In the genomic region with DNA sequence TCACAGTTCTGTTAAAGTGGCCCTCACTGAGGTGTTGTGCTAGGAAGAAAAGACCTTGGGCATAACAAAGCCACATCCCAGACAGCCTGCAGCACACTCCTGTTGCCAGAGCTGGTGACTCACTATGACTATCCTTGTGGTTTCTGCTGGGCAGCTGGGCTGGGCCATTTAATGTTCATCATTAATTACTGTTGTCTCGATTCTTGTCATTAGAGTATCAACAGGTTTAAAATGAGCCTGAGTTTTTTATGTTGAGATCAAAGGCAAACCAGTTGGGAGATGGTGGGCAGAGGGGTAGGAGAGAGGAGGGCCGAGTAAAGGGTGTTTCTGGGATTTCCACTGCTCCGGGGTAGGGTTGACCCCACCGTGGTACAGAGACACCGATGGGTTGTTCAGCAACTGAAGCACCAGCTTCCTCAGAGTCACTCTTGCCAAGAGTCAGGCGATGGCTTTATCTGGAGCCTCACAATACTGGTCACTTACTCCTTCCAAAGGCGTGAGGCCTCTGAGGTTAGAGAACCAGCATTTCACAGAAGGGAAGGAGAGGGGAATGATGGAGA, we compare ENCODE assay signal across 12 cellular contexts.
DNase-seq lines count a peak whose midpoint lies in the region; FAIRE-seq and TF ChIP-seq lines count a peak whose summit lies in the region.
"Had no signal": no experiment of that assay in that cellular context is flagged by ENCODE, and none has a peak within 500 bp of the region (broad histone marks: within the 10 kb centered on the region; RNA-seq: fewer than 3 reads in every experiment).

No MANE protein-coding gene starts in this region.

- peak overlapping the region; percentile 57 for H2AK5ac ChIP-seq in H1 (ENCODE audit: low read depth, low read length)
- H2AK5ac ChIP-seq in mesendoderm (ENCODE audit: low read length): peak overlapping the region; percentile 100

- H3K4me3 ChIP-seq in H1 (ENCODE audit: extremely low read depth in 1 of 4, insufficient read depth in 2 of 4, low read depth in 3 of 4, low read length in 4 of 4) (no peak overlapping the region), mesendoderm (ENCODE audit: low read length) (no peak overlapping the region), Peyer's patch (no peak overlapping the region)

- no peak for TF ChIP-seq RAD21 in H1 (IDR thresholded peaks at IDR 0.05 in 1 of 2, conservative IDR thresholded peaks at IDR 0.05 in 1 of 2; ENCODE audit: low read depth in 2 of 2, low read length in 2 of 2)

- TF ChIP-seq CTCF in H1 (IDR thresholded peaks at IDR 0.05; ENCODE audit: control extremely low read depth in 1 of 3, insufficient read depth in 1 of 3, low read depth in 1 of 3, low read length in 3 of 3) (no peak), Peyer's patch (IDR thresholded peaks at IDR 0.05) (no peak)

- H2BK12ac ChIP-seq in H1 (ENCODE audit: low read depth, low read length): peak overlapping the region; percentile 88

- TF ChIP-seq EP300 in H1 (IDR thresholded peaks at IDR 0.05; ENCODE audit: borderline replicate concordance in 1 of 2, low read depth in 2 of 2, low read length in 2 of 2): no peak

- H3K23ac ChIP-seq in H1 (ENCODE audit: insufficient read length) (no peak overlapping the region), mesendoderm (ENCODE audit: low read length) (peak overlapping the region; percentile 92)

- 81% methylated on average over 7 of the region's 7 CpGs; no CpG with 5 or more reads in 1 of the 2 experiments for WGBS in H1 (ENCODE audit: extremely low coverage in 1 of 2, insufficient coverage in 1 of 2, insufficient read length in 1 of 2, insufficient replicate concordance in 2 of 2, low coverage in 1 of 2, low lambda C conversion rate in 2 of 2, missing lambda C conversion rate in 1 of 2), 2 experiments
- WGBS in mesendoderm (ENCODE audit: extremely low coverage, insufficient coverage, low lambda C conversion rate): no CpG with 5 or more reads among the region's 7 CpGs

- H2BK15ac ChIP-seq in H1 (ENCODE audit: low read length): no peak overlapping the region
- H2BK15ac ChIP-seq in mesendoderm (replicated peaks; ENCODE audit: low read depth): no peak overlapping the region

- peak overlapping the region; percentile 98 for H3K18ac ChIP-seq in H1 (ENCODE audit: extremely low read depth, low read length)
- peak overlapping the region; percentile 88 for H3K18ac ChIP-seq in mesendoderm (ENCODE audit: low read length)

- H3K4me1 ChIP-seq in H1 (replicated peaks in 1 of 4; ENCODE audit: control insufficient read depth in 3 of 4, insufficient read depth in 4 of 4, low read length in 3 of 4): peaks cover 4 to 15% (median 11%) of the 10 kb centered on the region in 4 experiments; a peak in 5 of 7 replicates
- peaks cover 15% of the 10 kb centered on the region for H3K4me1 ChIP-seq in mesendoderm (ENCODE audit: control insufficient read depth, low read depth, low read length)
- H3K4me1 ChIP-seq in Peyer's patch: no peaks in the 10 kb centered on the region

- H3K27me3 ChIP-seq in H1 (replicated peaks in 1 of 4; ENCODE audit: control insufficient read depth in 3 of 4, extremely low read depth in 1 of 4, insufficient read depth in 3 of 4, low read length in 3 of 4) (peaks cover 0 to 1% (median 0%) of the 10 kb centered on the region in 4 experiments; a peak in 1 of 7 replicates), mesendoderm (ENCODE audit: insufficient read depth, low read length, poor library complexity) (no peaks in the 10 kb centered on the region), Peyer's patch (no peaks in the 10 kb centered on the region)

- POLR2A ChIA-PET in H1 (lab: Charles Lee; ENCODE audit: partially characterized antibody): interaction anchor here (0.5 to 4.2 kb wide), 4 partner anchors 17 to 155 kb away, joined by 3 to 20 read pairs (median 3); no protein-coding TSS in a partner anchor

- H3K9me3 ChIP-seq in H1 (ENCODE audit: insufficient read depth in 2 of 2, low read depth in 1 of 2, low read length in 1 of 2) (peaks cover 9 to 11% of the 10 kb centered on the region in 2 experiments), Peyer's patch (no peaks in the 10 kb centered on the region)

- intact Hi-C loops in cardiac septum (cut with DNase I): no loop called here

- H3K23me2 ChIP-seq in H1 (ENCODE audit: low read depth, low read length): no peaks in the 10 kb centered on the region

- H3K36me3 ChIP-seq in H1 (ENCODE audit: control insufficient read depth in 2 of 4, insufficient read depth in 4 of 4, low read length in 3 of 4) (no peaks in the 10 kb centered on the region), mesendoderm (ENCODE audit: control insufficient read depth, insufficient read depth, low read length) (no peaks in the 10 kb centered on the region), Peyer's patch (no peaks in the 10 kb centered on the region)

- H4K8ac ChIP-seq in H1 (ENCODE audit: extremely low read depth, insufficient read depth, low read length) (no peak overlapping the region), mesendoderm (ENCODE audit: low read depth, low read length) (no peak overlapping the region)

- DNase-seq in EH (ENCODE audit: low read depth) (peak; percentile 91), NCI-H460 (ENCODE audit: extremely low read depth, low read depth) (peak; percentile 12), H1 (ENCODE audit: low read depth in 1 of 2, low spot score in 2 of 2) (no peak), mesendoderm (peak; percentile 91), Peyer's patch (no peak), NCI-H146 (lab: John Stamatoyannopoulos, UW) (no peak), cardiac septum (ENCODE audit: low spot score) (no peak), NCI-H1092 treated with DMSO at 0.1 percent for 48 hours (lab: John Stamatoyannopoulos, UW) (no peak)
- DNase-seq: activated CD4-positive, alpha-beta T cell treated with anti-CD3 and anti-CD28 coated beads, Interleukin-2, amount 50 U/mL, for 1 hour; activated naive CD8-positive, alpha-beta T cell treated with anti-CD3 and anti-CD28 coated beads for 36 hours; glutamatergic neuron; Kasumi-1 had no signal

- peak overlapping the region; percentile 17 for H4K5ac ChIP-seq in H1 (ENCODE audit: insufficient read length, low read depth, low read length)
- peak overlapping the region; percentile 89 for H4K5ac ChIP-seq in mesendoderm (ENCODE audit: low read length)

- H3K9ac ChIP-seq in H1 (replicated peaks in 1 of 4; ENCODE audit: extremely low read depth in 1 of 4, low read depth in 3 of 4, low read length in 3 of 4) (no peak overlapping the region; a peak in 1 of 7 replicates), mesendoderm (ENCODE audit: low read length) (peak overlapping the region; percentile 28)

- no peaks in the 10 kb centered on the region for H3K79me1 ChIP-seq in H1 (ENCODE audit: low read depth, low read length)
- no peaks in the 10 kb centered on the region for H3K79me1 ChIP-seq in mesendoderm (ENCODE audit: low read length)

- TF ChIP-seq POLR2A in H1 (IDR thresholded peaks at IDR 0.05; ENCODE audit: control extremely low read depth in 1 of 2, low read depth in 2 of 2, low read length in 2 of 2): no peak
- no peak for TF ChIP-seq POLR2A in Peyer's patch (IDR thresholded peaks at IDR 0.05)

- H4K91ac ChIP-seq in H1 (replicated peaks; ENCODE audit: insufficient read length, low read length): peak overlapping the region; percentile 40

- H3K4me2 ChIP-seq in H1 (ENCODE audit: insufficient read depth in 1 of 2, low read depth in 2 of 2, low read length in 2 of 2) (peak overlapping the region in 1 of 2 experiments; percentile 32; a peak in 1 of 4 replicates), mesendoderm (ENCODE audit: low read length) (no peak overlapping the region)

- CTCF ChIA-PET in H1 (lab: Charles Lee; ENCODE audit: partially characterized antibody): interaction anchor here (0.6 to 5.7 kb wide), 4 partner anchors 11 to 55 kb away, joined by 3 to 38 read pairs (median 4); no protein-coding TSS in a partner anchor

- H4K20me1 ChIP-seq in H1 (replicated peaks in 1 of 2; ENCODE audit: control insufficient read depth in 1 of 2, insufficient read depth in 2 of 2, low read length in 2 of 2): no peaks in the 10 kb centered on the region

- H3K56ac ChIP-seq in H1 (replicated peaks; ENCODE audit: insufficient read length, low read depth, low read length) (peak overlapping the region; percentile 36), mesendoderm (ENCODE audit: low read length) (peak overlapping the region; percentile 91)

- H3K79me2 ChIP-seq in H1 (ENCODE audit: control insufficient read depth in 1 of 2, insufficient read depth in 2 of 2, low read length in 2 of 2) (no peaks in the 10 kb centered on the region), mesendoderm (ENCODE audit: control insufficient read depth, insufficient read depth, low read length) (no peaks in the 10 kb centered on the region)

- H3K27ac ChIP-seq in H1 (ENCODE audit: low read depth, low read length) (peak overlapping the region; percentile 69), mesendoderm (ENCODE audit: low read depth, low read length) (peak overlapping the region; percentile 82), Peyer's patch (no peak overlapping the region)

- peak overlapping the region; percentile 100 for H2BK5ac ChIP-seq in H1 (ENCODE audit: low read depth, low read length)
- H2BK5ac ChIP-seq in mesendoderm (ENCODE audit: low read length): peak overlapping the region; percentile 100

- no peak overlapping the region for H2AFZ ChIP-seq in H1 (ENCODE audit: low read length)

- H2BK120ac ChIP-seq in H1 (replicated peaks; ENCODE audit: low read depth, low read length) (peak overlapping the region; percentile 88), mesendoderm (ENCODE audit: low read depth, low read length) (peak overlapping the region; percentile 92)

- peak overlapping the region; percentile 95 for H3K4ac ChIP-seq in H1 (replicated peaks; ENCODE audit: insufficient read length, low read depth, low read length)
- H3K4ac ChIP-seq in mesendoderm (ENCODE audit: low read depth, low read length): peak overlapping the region; percentile 93

- FAIRE-seq in H1 (lab: Jason Lieb, UNC): peak; percentile 13

- H3K14ac ChIP-seq in H1 (ENCODE audit: insufficient read length): no peak overlapping the region

- peak overlapping the region; percentile 100; the same call in 1 of the 2 replicates for H2BK20ac ChIP-seq in H1 (ENCODE audit: low read length)

TF ChIP-seq in H1, 55 proteins besides CTCF, POLR2A, EP300 and RAD21 (continues in another document):
- TF ChIP-seq, protein P1, sequence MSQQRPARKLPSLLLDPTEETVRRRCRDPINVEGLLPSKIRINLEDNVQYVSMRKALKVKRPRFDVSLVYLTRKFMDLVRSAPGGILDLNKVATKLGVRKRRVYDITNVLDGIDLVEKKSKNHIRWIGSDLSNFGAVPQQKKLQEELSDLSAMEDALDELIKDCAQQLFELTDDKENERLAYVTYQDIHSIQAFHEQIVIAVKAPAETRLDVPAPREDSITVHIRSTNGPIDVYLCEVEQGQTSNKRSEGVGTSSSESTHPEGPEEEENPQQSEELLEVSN (IDR thresholded peaks at IDR 0.05): 0 out of 2 replicates have a peak, but pooled peaks have one; percentile 13
- no peak for TF ChIP-seq NRF1 (IDR thresholded peaks at IDR 0.05; ENCODE audit: low read depth, low read length)
- no peak for TF ChIP-seq EZH2 (IDR thresholded peaks at IDR 0.05; ENCODE audit: low read depth, low read length, severe bottlenecking)
- peak; percentile 1 for TF ChIP-seq ASH2L (IDR thresholded peaks at IDR 0.05; ENCODE audit: low read length)
- peak; percentile 61; the same call in 1 of the 2 replicates for TF ChIP-seq JUND (IDR thresholded peaks at IDR 0.05; ENCODE audit: low read length)
- no peak for TF ChIP-seq CREB1 (IDR thresholded peaks at IDR 0.05)

Comparison
In these comparisons a context has a peak if more than half of its experiments do, and no peak if none do; other contexts are left out.
1. DNase-seq: peak in EH (single experiment), NCI-H460 (single experiment) and mesendoderm (single experiment); none in H1 (0 of 2), Peyer's patch (0 of 3), NCI-H146 (single experiment), cardiac septum (single experiment) and NCI-H1092 treated with DMSO at 0.1 percent for 48 hours (single experiment).
2. H3K27ac ChIP-seq: peak in H1 (single experiment) and mesendoderm (single experiment); none in Peyer's patch (0 of 4).